Comparison of ENCODE assay signal across 9 cellular contexts in genomic region chr6:52724041-52724405, GRCh38. TPM values are rescaled to one million over a fixed set of nuclear protein-coding genes. Genes with fewer than 3 reads are reported as not detected.
A peak's percentile ranks its signal among the peaks of the same experiment; 100 is the strongest.
DNase-seq lines count a peak whose midpoint lies in the region; ATAC-seq and TF ChIP-seq lines count a peak whose summit lies in the region.
"Had no signal": no experiment of that assay in that cellular context is flagged by ENCODE, and none has a peak within 500 bp of the region (broad histone marks: within the 10 kb centered on the region; RNA-seq: fewer than 3 reads in every experiment).

No MANE protein-coding gene starts in this region.

- no peak for TF ChIP-seq EP300 in transverse colon (IDR thresholded peaks at IDR 0.05; ENCODE audit: low read depth)

- H3K4me1 Mint-ChIP-seq in effector memory CD8-positive, alpha-beta T cell (ENCODE audit: low read depth in 2 of 2), result no peaks in the 10 kb centered on the region

- BruUV-seq in HCT116 (replicated peaks; lab: Mats Ljungman, UMichigan), result no TSS peak

- RAD21 ChIA-PET in HCT116 (lab: Charles Lee; ENCODE audit: low non-redundant PET in 1 of 2, low total read pairs in 2 of 2, uncharacterized antibody in 2 of 2, unreplicated experiment in 2 of 2), result no interaction called here

- in situ Hi-C loops in transverse colon (cut with MboI; ENCODE audit: low pct_ligation_motif_present in 1 of 4, low pct_unique_long_range_greater_than_20kb in 1 of 4, low sequenced_read_pairs in 3 of 4), result no loop called here

- H3K27ac ChIP-seq in HCT116 (ENCODE audit: low read depth, low read length) (no peak overlapping the region), transverse colon (peak overlapping the region in 3 of 4 donors; percentile 69 to 83 (median 73))
- H3K27ac ChIP-seq: gastrocnemius medialis had no signal

- H3K79me2 ChIP-seq in HCT116 (ENCODE audit: insufficient read depth, low read length), result no peaks in the 10 kb centered on the region

- H3K4me2 ChIP-seq in HCT116 (ENCODE audit: low read length), result no peak overlapping the region

- H3K27me3 ChIP-seq in HCT116 (ENCODE audit: insufficient read depth, low read length) (no peaks in the 10 kb centered on the region), transverse colon (no peaks in the 10 kb centered on the region)
- H3K27me3 ChIP-seq: gastrocnemius medialis had no signal

- CTCF ChIA-PET in HCT116 (lab: Charles Lee), result no interaction called here

- no peak for TF ChIP-seq RAD21 in HCT116 (IDR thresholded peaks at IDR 0.05; ENCODE audit: low read depth)

- H3K4me3 Mint-ChIP-seq in effector memory CD8-positive, alpha-beta T cell, result no peak overlapping the region

- H3K36me3 ChIP-seq in HCT116 (ENCODE audit: control insufficient read depth in 1 of 2, insufficient read depth in 2 of 2, low read length in 2 of 2), result no peaks in the 10 kb centered on the region
- H3K36me3 ChIP-seq in transverse colon, result no peaks in the 10 kb centered on the region
- H3K36me3 ChIP-seq: gastrocnemius medialis had no signal

- no peak for ATAC-seq in HCT116
- ATAC-seq in left lobe of liver, result peak; percentile 58
- no peak for ATAC-seq in effector memory CD8-positive, alpha-beta T cell (replicated peaks)

- no peaks in the 10 kb centered on the region for H3K36me3 Mint-ChIP-seq in effector memory CD8-positive, alpha-beta T cell (ENCODE audit: insufficient read depth)

- TF ChIP-seq POLR2A in HCT116 (IDR thresholded peaks at IDR 0.05; ENCODE audit: borderline replicate concordance, extremely low read depth, insufficient read depth, insufficient read length) (no peak), transverse colon (IDR thresholded peaks at IDR 0.05) (no peak)

- peaks cover 9 to 18% of the 10 kb centered on the region in 2 donors for H3K27me3 Mint-ChIP-seq in effector memory CD8-positive, alpha-beta T cell

- TF ChIP-seq CTCF in HCT116 (IDR thresholded peaks at IDR 0.05 in 2 of 3, conservative IDR thresholded peaks at IDR 0.05 in 1 of 3; ENCODE audit: borderline replicate concordance in 1 of 3, insufficient read depth in 1 of 3, low read depth in 2 of 3, low read length in 2 of 3), result no peak
- TF ChIP-seq CTCF in cardiac fibroblast (IDR thresholded peaks at IDR 0.05; ENCODE audit: low read depth, low read length), result no peak
- TF ChIP-seq CTCF in transverse colon (IDR thresholded peaks at IDR 0.05), result no peak

- H3K4me1 ChIP-seq in HCT116 (ENCODE audit: control insufficient read depth in 1 of 2, insufficient read depth in 2 of 2, low read length in 2 of 2), result peaks cover 0 to 15% of the 10 kb centered on the region in 2 experiments; a peak in 1 of 4 replicates
- H3K4me1 ChIP-seq in transverse colon, result peaks cover 3 to 21% (median 12%) of the 10 kb centered on the region in 4 donors
- H3K4me1 ChIP-seq: gastrocnemius medialis had no signal

- no peaks in the 10 kb centered on the region for H4K20me1 ChIP-seq in HCT116 (ENCODE audit: insufficient read depth)

- H3K9ac ChIP-seq in HCT116 (ENCODE audit: low read length), result no peak overlapping the region

- H3K27ac Mint-ChIP-seq in effector memory CD8-positive, alpha-beta T cell, result no peak overlapping the region

- WGBS in transverse colon (ENCODE audit: low coverage in 1 of 2), 2 donors, result 55 to 80% methylated on average over 1 to 2 of the region's 2 CpGs

- DNase-seq in HCT116 (ENCODE audit: low read depth, low spot score) (no peak), cardiac fibroblast (ENCODE audit: low read depth in 2 of 2) (peak; percentile 76 to 77), left lobe of liver (ENCODE audit: low spot score) (peak; percentile 71), transverse colon (no peak), NCI-H187 treated with DMSO at 0.1 percent for 48 hours (lab: John Stamatoyannopoulos, UW) (no peak), NCI-H1092 (lab: John Stamatoyannopoulos, UW) (no peak)
- no peak for DNase-seq in effector memory CD8-positive, alpha-beta T cell

- no peaks in the 10 kb centered on the region for H3K9me2 ChIP-seq in HCT116 (ENCODE audit: insufficient read depth)

- intact Hi-C loops in HCT116 (cut with micrococcal nuclease), result loop anchor here (1.0 to 2.0 kb wide), 2 partner anchors 271 to 761 kb away; partner anchors contain the start of gene GSTA4
- intact Hi-C loops in transverse colon (cut with DNase I; ENCODE audit: low total_unique reads), result no loop called here

- peak overlapping the region; percentile 86 for H2AFZ ChIP-seq in HCT116 (ENCODE audit: low read depth, low read length, poor library complexity, severe bottlenecking)

- no peak overlapping the region for H3K4me3 ChIP-seq in HCT116 (replicated peaks in 1 of 2; ENCODE audit: low read depth in 1 of 2, low read length in 2 of 2)
- H3K4me3 ChIP-seq in cardiac fibroblast (replicated peaks in 1 of 2; ENCODE audit: low read depth in 2 of 2, low read length in 2 of 2), result no peak overlapping the region
- H3K4me3 ChIP-seq in transverse colon, result no peak overlapping the region
- H3K4me3 ChIP-seq: gastrocnemius medialis had no signal

- H3K9me3 ChIP-seq in HCT116 (ENCODE audit: control insufficient read depth in 1 of 2, insufficient read depth in 1 of 2, low read depth in 1 of 2, low read length in 2 of 2), result no peaks in the 10 kb centered on the region
- H3K9me3 ChIP-seq in transverse colon, result no peaks in the 10 kb centered on the region
- H3K9me3 ChIP-seq: gastrocnemius medialis had no signal

- POLR2A ChIA-PET in HCT116 (lab: Charles Lee), result no interaction called here

- H3K9me3 Mint-ChIP-seq in effector memory CD8-positive, alpha-beta T cell, result no peaks in the 10 kb centered on the region

TF ChIP-seq in HCT116, 20 proteins besides CTCF, POLR2A, EP300 and RAD21:
- TF ChIP-seq EZH2 (IDR thresholded peaks at IDR 0.05), result no peak
- no peak for TF ChIP-seq POLR2AphosphoS5 (IDR thresholded peaks at IDR 0.05; ENCODE audit: low read depth, low read length)
TF ChIP-seq in HCT116: peak in this region for 0.

RNA-seq across cellular contexts. Expression of gene GSTA2, which starts 39.3 kb away (rescaled TPM):
- total RNA-seq in HCT116 (2021; ENCODE audit: unreplicated experiment) (not detected), left lobe of liver (45.2 TPM), transverse colon (under 1 TPM in 1 of 4 donors, not detected in 3; 1.00 TPM)
- polyA plus RNA-seq in HCT116 (2012), result not detected in 2 replicates
- total RNA-seq: gastrocnemius medialis, mononuclear cell had no signal

RNA-seq across cellular contexts. Expression of gene TMEM14A, which starts 53.1 kb away (rescaled TPM):
- total RNA-seq in HCT116 (2021; ENCODE audit: unreplicated experiment), result 51.5 TPM
- 27.1 and 31.5 TPM in 2 replicates for polyA plus RNA-seq in HCT116 (2012)
- total RNA-seq in left lobe of liver, result 28.5 TPM
- total RNA-seq in transverse colon, result 10 to 100 TPM in 3 of 4 donors, not detected in 1; 12.5 to 35.8 (median 19.4) TPM

Comparison
In these comparisons a context has a peak if more than half of its experiments do, and no peak if none do; other contexts are left out.
1. DNase-seq: peak in cardiac fibroblast (2 of 2) and left lobe of liver (single experiment); none in HCT116 (single experiment), transverse colon (single experiment), NCI-H187 treated with DMSO at 0.1 percent for 48 hours (single experiment), NCI-H1092 (single experiment) and effector memory CD8-positive, alpha-beta T cell (0 of 3).
2. RNA of gene GSTA2, which starts 39.3 kb away (total RNA-seq): 45.2 TPM in left lobe of liver (single experiment); 1.00 TPM in transverse colon and not detected in HCT116 (single experiment); every median in the first group is over 10 times any median in the second.